ENCODE assay signal across 11 cellular contexts in genomic region chr19:4600082-4600481, GRCh38. TPM values are rescaled to one million over a fixed set of nuclear protein-coding genes. Genes with fewer than 3 reads are reported as not detected.
"Had no signal": no experiment of that assay in that cellular context is flagged by ENCODE, and none has a peak within 500 bp of the region (broad histone marks: within the 10 kb centered on the region; RNA-seq: fewer than 3 reads in every experiment).

No MANE protein-coding gene starts in this region.

- H3K9ac ChIP-seq: GM23248 had no signal

- H3K36me3 ChIP-seq: HAP-1 had no signal

- H3K4me3 Mint-ChIP-seq: HFFc6 had no signal

- H3K4me3 ChIP-seq: GM23248, GM23338, HAP-1 had no signal

- H3K27ac ChIP-seq: GM23248 had no signal

- DNase-seq: GM23248, GOT3, H7, H9, HCEC 1CT, HFFc6 had no signal

- H3K4me1 ChIP-seq: HAP-1 had no signal

- ATAC-seq: GM23338, HCT116 had no signal

- H3K4me2 ChIP-seq: GM23338 had no signal

- FAIRE-seq: H1, H54 had no signal

- H2AFZ ChIP-seq: GM23248, GM23338 had no signal

- H3K9me3 Mint-ChIP-seq: GM23338, H9, HFFc6 had no signal

- H3K9me3 ChIP-seq: HAP-1 had no signal

- H3K27ac Mint-ChIP-seq: GM23338, H9, HFFc6 had no signal

RNA-seq across cellular contexts. Expression of gene SEMA6B, which starts 40.6 kb away (rescaled TPM):
- total RNA-seq: GM23248 had no signal
- polyA plus RNA-seq: GM23248 had no signal
